In genomic region chr19:14091885-14092462, GRCh38 we compare ENCODE assay signal across 7 cellular contexts. TPM values are rescaled to one million over a fixed set of nuclear protein-coding genes. Genes with fewer than 3 reads are reported as not detected.
DNase-seq lines count a peak whose midpoint lies in the region; ATAC-seq, FAIRE-seq and TF ChIP-seq lines count a peak whose summit lies in the region.
"Had no signal": no experiment of that assay in that cellular context is flagged by ENCODE, and none has a peak within 500 bp of the region (broad histone marks: within the 10 kb centered on the region; RNA-seq: fewer than 3 reads in every experiment).

No MANE protein-coding gene starts in this region.

- H3K9me1 ChIP-seq in K562 (ENCODE audit: control insufficient read depth, insufficient read depth, low read length), result no peaks in the 10 kb centered on the region

- peak overlapping the region; percentile 98 to 100 (median 100) for H3K4me3 Mint-ChIP-seq in nephron

- POLR2A ChIA-PET in K562 (lab: Yijun Ruan, JAX), result interaction anchor here (0.6 to 1.9 kb wide), 6 partner anchors 9 to 324 kb away, joined by 3 to 6 read pairs (median 4); partner anchors contain the start of gene IL27RA

- H3K9me3 Mint-ChIP-seq in nephron, result peaks cover 11% of the 10 kb centered on the region

- H4K20me1 ChIP-seq in DND-41 (ENCODE audit: insufficient read depth, low read length) (peaks cover 18% of the 10 kb centered on the region), K562 (replicated peaks; ENCODE audit: control insufficient read depth, insufficient read depth, low read length) (no peaks in the 10 kb centered on the region)

- H3K4me1 Mint-ChIP-seq in nephron, result peaks cover 15% of the 10 kb centered on the region

- in situ Hi-C loops in K562 (cut with MboI), result no loop called here

- no peaks in the 10 kb centered on the region for H3K27me3 Mint-ChIP-seq in nephron (ENCODE audit: low read depth)

- H3K4me1 ChIP-seq in DND-41 (ENCODE audit: insufficient read depth, low read length), result peaks cover 29% of the 10 kb centered on the region
- H3K4me1 ChIP-seq in K562 (replicated peaks in 1 of 2; ENCODE audit: control insufficient read depth in 2 of 2, insufficient read depth in 2 of 2, low read length in 2 of 2), result peaks cover 5 to 31% of the 10 kb centered on the region in 2 experiments; a peak in 3 of 5 replicates

- no peak for TF ChIP-seq EP300 in K562 (IDR thresholded peaks at IDR 0.05; ENCODE audit: low read length)

- peak overlapping the region; percentile 64 to 74 for H3K4me3 ChIP-seq in DND-41 (ENCODE audit: low read depth in 1 of 2, low read length in 2 of 2)
- peak overlapping the region; percentile 94 for H3K4me3 ChIP-seq in K562

- no peak for TF ChIP-seq RAD21 in K562 (CRISPR knock-in tag; conservative IDR thresholded peaks at IDR 0.05 in 1 of 2, IDR thresholded peaks at IDR 0.05 in 1 of 2)

- FAIRE-seq in K562 (lab: Jason Lieb, UNC), result no peak

- peak overlapping the region; percentile 94 to 95 (median 95) for H3K27ac Mint-ChIP-seq in nephron

- DNase-seq in DND-41, result peak; percentile 74
- DNase-seq in K562 (ENCODE audit: extremely low read depth in 1 of 4, low spot score in 3 of 4), result peak; percentile 56 to 62 (median 56)
- no peak for DNase-seq in NCI-H146 treated with DMSO at 0.1 percent for 48 hours (lab: John Stamatoyannopoulos, UW; ENCODE audit: unreplicated experiment)

- H3K9ac ChIP-seq in DND-41 (ENCODE audit: low read depth, low read length), result peak overlapping the region; percentile 94
- H3K9ac ChIP-seq in K562 (ENCODE audit: insufficient read depth in 1 of 2, low read depth in 2 of 2, low read length in 2 of 2), result peak overlapping the region; percentile 87 to 93

- ATAC-seq in DND-41 (ENCODE audit: insufficient read depth, low read depth) (peak; percentile 33), HG03196 (IDR thresholded peaks at IDR 0.05; ENCODE audit: unreplicated experiment) (peak; percentile 17), K562 (peak; percentile 21), GM18873 (IDR thresholded peaks at IDR 0.05; ENCODE audit: low FRiP score, unreplicated experiment) (no peak)

- H3K4me2 ChIP-seq in DND-41 (ENCODE audit: insufficient read depth, low read length) (peak overlapping the region; percentile 81), K562 (ENCODE audit: insufficient read depth, low read length) (peak overlapping the region; percentile 96)

- CTCF ChIA-PET in K562 (lab: Yijun Ruan, JAX; ENCODE audit: low intra/inter-chr PET ratio), result no interaction called here

- H3K27me3 ChIP-seq in DND-41 (ENCODE audit: insufficient read depth, low read length, poor library complexity) (no peaks in the 10 kb centered on the region), K562 (ENCODE audit: control insufficient read depth in 2 of 2, insufficient read depth in 2 of 2, low read length in 2 of 2) (no peaks in the 10 kb centered on the region)

- H3K36me3 Mint-ChIP-seq in nephron (ENCODE audit: low read depth), result peaks cover 46% of the 10 kb centered on the region

- WGBS in K562 (ENCODE audit: insufficient coverage, low coverage, missing lambda C conversion rate), result 5% methylated on average over 12 of the region's 14 CpGs

- TSS peak; percentile 47 for BruUV-seq in K562 (replicated peaks; lab: Mats Ljungman, UMichigan)

- TF ChIP-seq POLR2A in K562 (conservative IDR thresholded peaks at IDR 0.05), result 0 out of 2 replicates have a peak, but pooled peaks have one; percentile 20

- TF ChIP-seq CTCF in DND-41 (IDR thresholded peaks at IDR 0.05; ENCODE audit: borderline replicate concordance, extremely low read depth, low read length, poor library complexity, severe bottlenecking) (peak; percentile 28), K562 (IDR thresholded peaks at IDR 0.05 in 2 of 3, conservative IDR thresholded peaks at IDR 0.05 in 1 of 3; ENCODE audit: insufficient read depth in 2 of 3, low read depth in 1 of 3, low read length in 3 of 3) (peak; percentile 20 to 37 (median 36); a peak in 2 of 6 replicates), nephron (IDR thresholded peaks at IDR 0.05; ENCODE audit: unreplicated experiment in 3 of 3) (no peak)

- H3K36me3 ChIP-seq in DND-41 (ENCODE audit: insufficient read depth, low read length) (peaks cover 36% of the 10 kb centered on the region), K562 (ENCODE audit: control insufficient read depth, insufficient read depth, low read length) (peaks cover 25% of the 10 kb centered on the region; the same call in 2 of the 3 replicates)

- intact Hi-C loops in K562 (cut with micrococcal nuclease), result loop anchor here (2.0 kb wide), 1 partner anchor 45 kb away; the partner anchor contains the start of gene ASF1B

- H3K27ac ChIP-seq in DND-41 (ENCODE audit: low read length) (peak overlapping the region; percentile 92), K562 (ENCODE audit: extremely low read depth, low read depth, low read length) (peak overlapping the region; percentile 97)

- H3K9me3 ChIP-seq in DND-41 (ENCODE audit: insufficient read depth, low read length, severe bottlenecking) (peaks cover 9% of the 10 kb centered on the region), K562 (replicated peaks; ENCODE audit: control insufficient read depth, insufficient read depth, low read depth, low read length) (peaks cover 10% of the 10 kb centered on the region)

- H2AFZ ChIP-seq in DND-41 (ENCODE audit: low read depth, low read length) (peak overlapping the region; percentile 77), K562 (ENCODE audit: low read depth, low read length) (peak overlapping the region; percentile 90)

- H3K79me2 ChIP-seq in DND-41 (ENCODE audit: insufficient read depth, low read length) (peaks cover 24% of the 10 kb centered on the region), K562 (ENCODE audit: control insufficient read depth, insufficient read depth, low read length) (peaks cover 11% of the 10 kb centered on the region)

RNA-seq across cellular contexts. Expression of gene SAMD1, which starts 1.4 kb away (rescaled TPM):
- 9.8 and 27.6 TPM in 2 replicates for total RNA-seq in K562 (2011; cell fraction: chromatin; rRNA removed; ENCODE audit: low replicate concordance)
- total RNA-seq in K562 (2011; cell fraction: nucleolus; rRNA removed), result 23.5 and 24.9 TPM in 2 replicates
- total RNA-seq in K562 (2011; cell fraction: nucleoplasm; rRNA removed), result 12.7 and 15.1 TPM in 2 replicates
- 65.4 and 71.9 TPM in 2 replicates for total RNA-seq in K562 (2014; rRNA removed)
- total RNA-seq in K562 (2014; rRNA removed; fragmentation: Illumina TruSeq; extraction: Trizol), result 15.4 and 16.0 TPM in 2 replicates
- 43.5 and 51.7 TPM in 2 replicates for total RNA-seq in K562 (2015; rRNA removed; fragmentation: Illumina TruSeq; extraction: Trizol)
- total RNA-seq in K562 (2021), result 85.9 and 96.0 TPM in 2 replicates
- polyA plus RNA-seq in K562 (2011; rRNA removed), result 14.3 and 14.8 TPM in 2 replicates
- 15.9 and 30.2 TPM in 2 replicates for polyA plus RNA-seq in K562 (2011; cell fraction: cytosol; rRNA removed)
- polyA plus RNA-seq in K562 (2011; cell fraction: nucleus; rRNA removed), result 34.7 and 64.0 TPM in 2 replicates
- 39.1 and 39.7 TPM in 2 replicates for polyA plus RNA-seq in K562 (2012)
- polyA plus RNA-seq in K562 (2014; fragmentation: Illumina TruSeq; extraction: Trizol), result 45.7 and 48.9 TPM in 2 replicates
- 1 to 10 TPM; 2.9 to 3.1 TPM for polyA plus RNA-seq in K562 (2014; fragmentation: Nextera tagmentation; extraction: Ambion mirVana)
- 44.5 and 47.8 TPM in 2 replicates for polyA plus RNA-seq in K562 (2014; rRNA removed)
- polyA minus RNA-seq in K562 (2011; rRNA and poly(A)+ RNA removed), result 4.1 and 7.6 TPM in 2 replicates
- polyA minus RNA-seq in K562 (2011; cell fraction: cytosol; rRNA and poly(A)+ RNA removed), result 22.9 and 32.7 TPM in 2 replicates
- 4.8 and 5.0 TPM in 2 replicates for polyA minus RNA-seq in K562 (2011; cell fraction: nucleus; rRNA and poly(A)+ RNA removed)

RNA-seq across cellular contexts. Expression of gene C19orf67, which starts 6.4 kb away (rescaled TPM):
- 0.83 and 2.1 TPM in 2 replicates for total RNA-seq in K562 (2011; cell fraction: chromatin; rRNA removed; ENCODE audit: low replicate concordance)
- 3.7 and 4.5 TPM in 2 replicates for total RNA-seq in K562 (2011; cell fraction: nucleolus; rRNA removed)
- 1.8 and 2.1 TPM in 2 replicates for total RNA-seq in K562 (2011; cell fraction: nucleoplasm; rRNA removed)
- total RNA-seq in K562 (2014; rRNA removed) (0.45 and 1.5 TPM in 2 replicates), K562 (2014; rRNA removed; fragmentation: Illumina TruSeq; extraction: Trizol) (0.35 TPM in 1 of 2 replicates, not detected in the other), K562 (2015; rRNA removed; fragmentation: Illumina TruSeq; extraction: Trizol) (0.29 and 0.53 TPM in 2 replicates), K562 (2021) (1.1 and 2.1 TPM in 2 replicates)
- polyA plus RNA-seq in K562 (2011; rRNA removed) (0.39 and 0.56 TPM in 2 replicates), K562 (2014; fragmentation: Illumina TruSeq; extraction: Trizol) (0.28 and 0.39 TPM in 2 replicates), K562 (2014; fragmentation: Nextera tagmentation; extraction: Ambion mirVana) (not detected), K562 (2014; rRNA removed) (1.8 TPM in 1 of 2 replicates, not detected in the other)
- 0.46 and 0.97 TPM in 2 replicates for polyA plus RNA-seq in K562 (2011; cell fraction: cytosol; rRNA removed)
- polyA plus RNA-seq in K562 (2011; cell fraction: nucleus; rRNA removed), result 1.2 and 3.8 TPM in 2 replicates
- 0.62 and 0.68 TPM in 2 replicates for polyA plus RNA-seq in K562 (2012)
- polyA minus RNA-seq in K562 (2011; rRNA and poly(A)+ RNA removed), result 0.14 TPM in 1 of 2 replicates, not detected in the other
- polyA minus RNA-seq in K562 (2011; cell fraction: cytosol; rRNA and poly(A)+ RNA removed), result not detected in 2 replicates
- polyA minus RNA-seq in K562 (2011; cell fraction: nucleus; rRNA and poly(A)+ RNA removed), result 1.5 and 3.0 TPM in 2 replicates
- total RNA-seq: M059J had no signal

RNA-seq across cellular contexts. Expression of gene MISP3, which starts 19.4 kb away (rescaled TPM):
- total RNA-seq in K562 (2011; cell fraction: chromatin; rRNA removed; ENCODE audit: low replicate concordance), result 1.7 and 5.3 TPM in 2 replicates
- total RNA-seq in K562 (2011; cell fraction: nucleolus; rRNA removed), result 5.5 and 5.7 TPM in 2 replicates
- total RNA-seq in K562 (2011; cell fraction: nucleoplasm; rRNA removed), result 4.1 and 5.0 TPM in 2 replicates
- 3.1 and 3.9 TPM in 2 replicates for total RNA-seq in K562 (2014; rRNA removed)
- 0.69 and 0.73 TPM in 2 replicates for total RNA-seq in K562 (2014; rRNA removed; fragmentation: Illumina TruSeq; extraction: Trizol)
- 1.6 and 1.9 TPM in 2 replicates for total RNA-seq in K562 (2015; rRNA removed; fragmentation: Illumina TruSeq; extraction: Trizol)
- 1.9 and 2.9 TPM in 2 replicates for total RNA-seq in K562 (2021)
- 1.2 and 2.1 TPM in 2 replicates for polyA plus RNA-seq in K562 (2011; rRNA removed)
- 2.1 and 3.0 TPM in 2 replicates for polyA plus RNA-seq in K562 (2011; cell fraction: cytosol; rRNA removed)
- 8.6 and 12.9 TPM in 2 replicates for polyA plus RNA-seq in K562 (2011; cell fraction: nucleus; rRNA removed)
- 3.6 and 4.2 TPM in 2 replicates for polyA plus RNA-seq in K562 (2012)
- 2.6 and 3.2 TPM in 2 replicates for polyA plus RNA-seq in K562 (2014; fragmentation: Illumina TruSeq; extraction: Trizol)
- under 1 TPM; 0.25 to 0.37 TPM for polyA plus RNA-seq in K562 (2014; fragmentation: Nextera tagmentation; extraction: Ambion mirVana)
- polyA plus RNA-seq in K562 (2014; rRNA removed), result 5.4 and 5.6 TPM in 2 replicates
- not detected in 2 replicates for polyA minus RNA-seq in K562 (2011; rRNA and poly(A)+ RNA removed)
- 0.91 TPM in 1 of 2 replicates, not detected in the other for polyA minus RNA-seq in K562 (2011; cell fraction: cytosol; rRNA and poly(A)+ RNA removed)
- 1.8 and 1.9 TPM in 2 replicates for polyA minus RNA-seq in K562 (2011; cell fraction: nucleus; rRNA and poly(A)+ RNA removed)

RNA-seq across cellular contexts. Expression of gene PRKACA, which starts 25.6 kb away (rescaled TPM):
- 26.1 and 58.3 TPM in 2 replicates for total RNA-seq in K562 (2011; cell fraction: chromatin; rRNA removed; ENCODE audit: low replicate concordance)
- 30.5 and 42.7 TPM in 2 replicates for total RNA-seq in K562 (2011; cell fraction: nucleolus; rRNA removed)
- total RNA-seq in K562 (2011; cell fraction: nucleoplasm; rRNA removed), result 28.7 and 35.1 TPM in 2 replicates
- 8.4 and 12.7 TPM in 2 replicates for total RNA-seq in K562 (2014; rRNA removed)
- total RNA-seq in K562 (2014; rRNA removed; fragmentation: Illumina TruSeq; extraction: Trizol), result 10.6 and 13.0 TPM in 2 replicates
- 11.9 and 12.2 TPM in 2 replicates for total RNA-seq in K562 (2015; rRNA removed; fragmentation: Illumina TruSeq; extraction: Trizol)
- total RNA-seq in K562 (2021), result 57.8 and 63.1 TPM in 2 replicates
- 19.9 and 22.9 TPM in 2 replicates for polyA plus RNA-seq in K562 (2011; rRNA removed)
- 18.1 and 22.9 TPM in 2 replicates for polyA plus RNA-seq in K562 (2011; cell fraction: cytosol; rRNA removed)
- polyA plus RNA-seq in K562 (2011; cell fraction: nucleus; rRNA removed), result 9.4 and 10.8 TPM in 2 replicates
- polyA plus RNA-seq in K562 (2012), result 53.1 and 56.7 TPM in 2 replicates
- polyA plus RNA-seq in K562 (2014; fragmentation: Illumina TruSeq; extraction: Trizol), result 50.6 and 59.4 TPM in 2 replicates
- polyA plus RNA-seq in K562 (2014; fragmentation: Nextera tagmentation; extraction: Ambion mirVana), result 1 to 10 TPM; 1.2 to 1.7 TPM
- polyA plus RNA-seq in K562 (2014; rRNA removed), result 37.6 and 39.7 TPM in 2 replicates
- 16.0 and 20.3 TPM in 2 replicates for polyA minus RNA-seq in K562 (2011; rRNA and poly(A)+ RNA removed)
- polyA minus RNA-seq in K562 (2011; cell fraction: cytosol; rRNA and poly(A)+ RNA removed), result 18.1 and 18.7 TPM in 2 replicates
- polyA minus RNA-seq in K562 (2011; cell fraction: nucleus; rRNA and poly(A)+ RNA removed), result 7.5 and 8.3 TPM in 2 replicates

RNA-seq across cellular contexts. Expression of gene PALM3, which starts 30.1 kb away (rescaled TPM):
- total RNA-seq in K562 (2011; cell fraction: chromatin; rRNA removed; ENCODE audit: low replicate concordance), result 0.53 and 0.76 TPM in 2 replicates
- 0.33 and 0.92 TPM in 2 replicates for total RNA-seq in K562 (2011; cell fraction: nucleolus; rRNA removed)
- total RNA-seq in K562 (2011; cell fraction: nucleoplasm; rRNA removed), result 0.73 and 0.99 TPM in 2 replicates
- total RNA-seq in K562 (2014; rRNA removed) (8.2 and 8.9 TPM in 2 replicates), K562 (2014; rRNA removed; fragmentation: Illumina TruSeq; extraction: Trizol) (2.5 and 2.8 TPM in 2 replicates), K562 (2015; rRNA removed; fragmentation: Illumina TruSeq; extraction: Trizol) (3.3 and 3.7 TPM in 2 replicates), K562 (2021) (7.6 and 9.3 TPM in 2 replicates)
- polyA plus RNA-seq in K562 (2011; rRNA removed) (2.3 and 2.9 TPM in 2 replicates), K562 (2014; fragmentation: Illumina TruSeq; extraction: Trizol) (7.4 and 10.8 TPM in 2 replicates), K562 (2014; fragmentation: Nextera tagmentation; extraction: Ambion mirVana) (under 1 TPM; 0.07 to 0.29 TPM), K562 (2014; rRNA removed) (8.9 and 12.1 TPM in 2 replicates)
- polyA plus RNA-seq in K562 (2011; cell fraction: cytosol; rRNA removed), result 2.1 and 6.1 TPM in 2 replicates
- 1.1 and 2.9 TPM in 2 replicates for polyA plus RNA-seq in K562 (2011; cell fraction: nucleus; rRNA removed)
- polyA plus RNA-seq in K562 (2012), result 2.0 and 13.9 TPM in 2 replicates
- 0.39 and 1.3 TPM in 2 replicates for polyA minus RNA-seq in K562 (2011; rRNA and poly(A)+ RNA removed)
- 0.91 and 1.4 TPM in 2 replicates for polyA minus RNA-seq in K562 (2011; cell fraction: cytosol; rRNA and poly(A)+ RNA removed)
- 0.27 and 0.56 TPM in 2 replicates for polyA minus RNA-seq in K562 (2011; cell fraction: nucleus; rRNA and poly(A)+ RNA removed)

Comparison
In these comparisons a context has a peak if more than half of its experiments do, and no peak if none do; other contexts are left out.
1. CTCF ChIP-seq: peak in DND-41 (single experiment) and K562 (3 of 3); none in nephron (0 of 3).